ENCODE assay signal across 21 cellular contexts in the genomic region with DNA sequence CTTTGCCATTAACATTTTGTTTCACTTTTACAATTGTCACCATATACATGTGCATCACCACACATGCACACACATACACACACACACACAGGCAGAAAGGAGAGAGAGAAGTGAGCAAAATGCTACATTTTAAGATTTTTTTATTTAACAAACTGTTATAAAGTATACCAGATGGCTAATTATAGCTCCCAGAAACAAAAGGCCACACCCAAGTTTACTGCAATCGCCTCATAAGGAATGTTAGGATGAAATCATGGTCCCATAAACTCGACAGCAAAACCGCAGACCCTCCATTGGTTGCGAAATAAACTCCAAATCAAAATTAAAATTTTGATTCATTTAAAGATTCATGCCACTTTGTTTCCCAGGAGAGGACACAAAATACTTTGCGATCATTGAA. TPM values are rescaled to one million over a fixed set of nuclear protein-coding genes. Genes with fewer than 3 reads are reported as not detected.
DNase-seq lines count a peak whose midpoint lies in the region; FAIRE-seq and TF ChIP-seq lines count a peak whose summit lies in the region.
"Had no signal": no experiment of that assay in that cellular context is flagged by ENCODE, and none has a peak within 500 bp of the region (broad histone marks: within the 10 kb centered on the region; RNA-seq: fewer than 3 reads in every experiment).

No MANE protein-coding gene starts in this region.

- no peaks in the 10 kb centered on the region for H3K36me3 ChIP-seq in MM.1S (replicated peaks; ENCODE audit: insufficient read depth, low read length)
- H3K36me3 ChIP-seq: prostate gland had no signal

- peaks cover 7% of the 10 kb centered on the region for H3K4me1 Mint-ChIP-seq in mesothelial cell of epicardium
- H3K4me1 Mint-ChIP-seq: activated CD4-positive, alpha-beta T cell treated with anti-CD3 and anti-CD28 coated beads for 36 hours; activated naive CD4-positive, alpha-beta T cell treated with anti-CD3 and anti-CD28 coated beads, Interleukin-2, amount 50 U/mL, for 24 hours had no signal

- no peaks in the 10 kb centered on the region for H3K27me3 ChIP-seq in MM.1S (replicated peaks; ENCODE audit: insufficient read depth, low read length)
- H3K27me3 ChIP-seq: BLaER1, esophagus squamous epithelium, tibial artery had no signal

- H4K20me1 ChIP-seq in MM.1S (ENCODE audit: insufficient read depth, low read length) = no peaks in the 10 kb centered on the region
- H4K20me1 ChIP-seq: BLaER1 had no signal

- H3K9me3 Mint-ChIP-seq in mesothelial cell of epicardium = no peaks in the 10 kb centered on the region
- H3K9me3 Mint-ChIP-seq: activated naive CD4-positive, alpha-beta T cell treated with anti-CD3 and anti-CD28 coated beads, Interleukin-2, amount 50 U/mL, for 24 hours; activated T-helper 1 cell treated with anti-CD3 and anti-CD28 coated beads, Interleukin-12 subunit alpha, Interleukin-12 subunit beta, Interleukin-2, Interleukin-4 antibody, amounts not matched to agents 30 ng/mL and 10 ng/mL and 1 ng/mL, durations not matched to agents 14 hours and 24 hours and 36 hours; effector memory CD8-positive, alpha-beta T cell; GM23338 had no signal

- H3K9ac ChIP-seq in MM.1S (ENCODE audit: low read length) = no peak overlapping the region
- H3K9ac ChIP-seq: BLaER1 had no signal

- no peaks in the 10 kb centered on the region for H3K27me3 Mint-ChIP-seq in mesothelial cell of epicardium (ENCODE audit: low read depth)
- H3K27me3 Mint-ChIP-seq: activated CD4-positive, alpha-beta T cell treated with anti-CD3 and anti-CD28 coated beads for 36 hours; activated naive CD4-positive, alpha-beta T cell treated with anti-CD3 and anti-CD28 coated beads, Interleukin-2, amount 50 U/mL, for 24 hours; effector memory CD8-positive, alpha-beta T cell had no signal

- H3K4me1 ChIP-seq in MM.1S (ENCODE audit: low read length) = peaks cover 26% of the 10 kb centered on the region
- H3K4me1 ChIP-seq: prostate gland, tibial artery had no signal

- peaks cover 6% of the 10 kb centered on the region for H3K36me3 Mint-ChIP-seq in mesothelial cell of epicardium

- in situ Hi-C loops in G401 (cut with HindIII; ENCODE audit: low sequenced_read_pairs) = no loop called here

- no peak overlapping the region for H3K4me3 Mint-ChIP-seq in mesothelial cell of epicardium
- H3K4me3 Mint-ChIP-seq: activated CD4-positive, alpha-beta T cell treated with anti-CD3 and anti-CD28 coated beads for 36 hours; activated naive CD4-positive, alpha-beta T cell treated with anti-CD3 and anti-CD28 coated beads, Interleukin-2, amount 50 U/mL, for 24 hours; activated T-helper 1 cell treated with anti-CD3 and anti-CD28 coated beads, Interleukin-12 subunit alpha, Interleukin-12 subunit beta, Interleukin-2, Interleukin-4 antibody, amounts not matched to agents 30 ng/mL and 10 ng/mL and 1 ng/mL, durations not matched to agents 14 hours and 24 hours and 36 hours; effector memory CD8-positive, alpha-beta T cell; GM23338 had no signal

- no peak overlapping the region for H3K4me3 ChIP-seq in MM.1S (ENCODE audit: low read length)
- H3K4me3 ChIP-seq: BLaER1, esophagus squamous epithelium, GM23338, prostate gland, skin epidermis, tibial artery had no signal

- no peaks in the 10 kb centered on the region for H3K9me3 ChIP-seq in MM.1S (replicated peaks; ENCODE audit: insufficient read depth, low read length)
- H3K9me3 ChIP-seq: BLaER1, esophagus squamous epithelium, prostate gland, tibial artery had no signal

- FAIRE-seq in endometrium (lab: Jason Lieb, UNC) = peak; percentile 76
- FAIRE-seq in urothelium cell line (lab: Jason Lieb, UNC) = peak; percentile 46

- H3K4me2 ChIP-seq in MM.1S (ENCODE audit: low read depth, low read length) = peak overlapping the region; percentile 2; the same call in 1 of the 2 replicates
- H3K4me2 ChIP-seq: BLaER1, GM23338 had no signal

- no peaks in the 10 kb centered on the region for H3K79me2 ChIP-seq in MM.1S (ENCODE audit: low read length)

- H3K27ac Mint-ChIP-seq in mesothelial cell of epicardium = no peak overlapping the region
- H3K27ac Mint-ChIP-seq: activated CD4-positive, alpha-beta T cell treated with anti-CD3 and anti-CD28 coated beads for 36 hours; activated naive CD4-positive, alpha-beta T cell treated with anti-CD3 and anti-CD28 coated beads, Interleukin-2, amount 50 U/mL, for 24 hours; activated T-helper 1 cell treated with anti-CD3 and anti-CD28 coated beads, Interleukin-12 subunit alpha, Interleukin-12 subunit beta, Interleukin-2, Interleukin-4 antibody, amounts not matched to agents 30 ng/mL and 10 ng/mL and 1 ng/mL, durations not matched to agents 14 hours and 24 hours and 36 hours; effector memory CD8-positive, alpha-beta T cell; GM23338 had no signal

- H3F3A ChIP-seq in MM.1S (ENCODE audit: insufficient read depth, low read length) = no peaks in the 10 kb centered on the region; the same call in 1 of the 2 replicates

- TF ChIP-seq CTCF in MM.1S (IDR thresholded peaks at IDR 0.05; ENCODE audit: low read length) (no peak), mesothelial cell of epicardium (IDR thresholded peaks at IDR 0.05; ENCODE audit: unreplicated experiment) (no peak)

- H3K27ac ChIP-seq in MM.1S (ENCODE audit: low read length) = no peak overlapping the region
- H3K27ac ChIP-seq: BLaER1, esophagus squamous epithelium, prostate gland, tibial artery had no signal

- no peaks in the 10 kb centered on the region for H3K9me2 ChIP-seq in MM.1S (replicated peaks; ENCODE audit: insufficient read depth, low read length)

- peak; percentile 38 for DNase-seq in ELR (ENCODE audit: low read depth)
- DNase-seq in MM.1S = no peak
- DNase-seq in urothelium cell line (ENCODE audit: low spot score) = no peak
- DNase-seq in NOMO-1 treated with DMSO at 0.1 percent for 48 hours (lab: John Stamatoyannopoulos, UW; ENCODE audit: unreplicated experiment) = no peak
- no peak for DNase-seq in G401 (ENCODE audit: low spot score)
- DNase-seq in mesothelial cell of epicardium (ENCODE audit: low spot score in 2 of 2, unreplicated experiment in 2 of 2) = no peak
- DNase-seq: activated CD4-positive, alpha-beta T cell treated with anti-CD3 and anti-CD28 coated beads for 36 hours; effector memory CD8-positive, alpha-beta T cell; esophagus squamous epithelium; NCI-H524 treated with DMSO at 0.1 percent for 48 hours; Right ventricle myocardium superior; stimulated activated CD4-positive, alpha-beta T cell treated with anti-CD3 and anti-CD28 coated beads, Interleukin-2, amount 100 ng/mL, for 24 hours; stimulated activated naive CD4-positive, alpha-beta T cell treated with Interleukin-2 at 50 U/mL for 16 hours; tibial artery had no signal

- no peak overlapping the region for H2AFZ ChIP-seq in MM.1S (ENCODE audit: low read length)
- H2AFZ ChIP-seq: GM23338 had no signal

RNA-seq across cellular contexts. Expression of gene C15orf61, which starts 16.1 kb away (rescaled TPM):
- total RNA-seq in G401 (2014; rRNA removed; shearing (Covaris generic)) = 18.5 and 19.9 TPM in 2 replicates
- total RNA-seq in mesothelial cell of epicardium = 7.7 to 7.9 TPM (median 7.8 TPM) in 3 replicates

RNA-seq across cellular contexts. Expression of gene MAP2K5, which starts 37.7 kb away (rescaled TPM):
- total RNA-seq in G401 (2014; rRNA removed; shearing (Covaris generic)) = 32.1 and 46.6 TPM in 2 replicates
- total RNA-seq in mesothelial cell of epicardium = 26.2 to 29.8 TPM (median 28.0 TPM) in 3 replicates
